8 cellular contexts compared by ENCODE assay signal in the genomic region with DNA sequence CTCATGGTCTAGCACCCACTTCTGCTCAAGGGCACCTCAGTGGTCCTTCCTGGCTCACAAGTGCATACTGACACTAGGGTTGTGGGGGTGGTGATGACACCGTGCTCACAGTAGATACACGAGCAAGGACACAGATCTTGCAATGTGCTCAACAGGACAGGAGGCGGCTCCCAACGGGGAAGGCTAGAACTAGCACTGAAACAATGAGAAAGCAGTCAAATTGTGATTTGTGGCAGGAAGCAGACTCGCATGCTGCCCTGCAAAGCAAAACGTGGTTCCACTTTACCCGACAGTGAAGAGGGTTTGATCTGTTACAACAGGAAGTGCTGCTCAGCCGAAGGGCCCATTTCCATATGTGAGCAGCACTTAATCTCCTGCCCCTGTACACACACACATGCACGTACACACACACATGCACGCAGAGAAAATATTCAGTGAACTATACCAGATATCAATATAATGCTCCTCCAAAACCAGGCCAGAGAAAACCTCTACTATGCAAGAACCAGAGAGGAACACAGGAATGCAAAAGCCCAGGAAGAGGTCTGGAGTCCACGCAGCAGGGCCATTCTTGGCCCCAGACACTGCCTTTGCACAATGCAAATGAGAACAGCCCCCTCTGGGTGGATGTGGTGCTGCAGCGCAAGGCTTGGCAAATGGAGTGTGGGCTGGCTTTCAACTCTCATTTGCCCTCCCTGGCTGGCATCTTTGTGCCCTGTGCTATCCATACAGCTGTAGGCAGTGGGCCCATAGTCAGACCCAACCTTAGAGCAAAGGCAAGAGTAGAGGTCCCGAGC. TPM values are rescaled to one million over a fixed set of nuclear protein-coding genes. Genes with fewer than 3 reads are reported as not detected.
A peak's percentile ranks its signal among the peaks of the same experiment; 100 is the strongest.
DNase-seq lines count a peak whose midpoint lies in the region; ATAC-seq and TF ChIP-seq lines count a peak whose summit lies in the region.

No MANE protein-coding gene starts in this region.

- H3K4me3 ChIP-seq in dorsolateral prefrontal cortex: no peak overlapping the region

- DNase-seq in GM10266 (ENCODE audit: extremely low spot score) (peak; percentile 24), KG1 (lab: John Stamatoyannopoulos, UW) (peak; percentile 60), dorsolateral prefrontal cortex (no peak), NCI-H128 (lab: John Stamatoyannopoulos, UW; ENCODE audit: unreplicated experiment) (no peak), NCI-H748 (lab: John Stamatoyannopoulos, UW; ENCODE audit: unreplicated experiment) (no peak)
- DNase-seq in activated CD8-positive, alpha-beta memory T cell treated with anti-CD3 and anti-CD28 coated beads, Interleukin-2, amount 50 U/mL, for 24 hours (ENCODE audit: extremely low read depth): peak; percentile 3
- DNase-seq in naive thymus-derived CD8-positive, alpha-beta T cell: peak; percentile 9 to 83 (median 60)

- intact Hi-C loops in dorsolateral prefrontal cortex (cut with DNase I): no loop called here

- H3K27me3 Mint-ChIP-seq in naive thymus-derived CD8-positive, alpha-beta T cell: no peaks in the 10 kb centered on the region

- peak overlapping the region in 9 of 10 donors; percentile 36 to 76 (median 64) for H3K4me3 Mint-ChIP-seq in naive thymus-derived CD8-positive, alpha-beta T cell

- peak overlapping the region; percentile 87 to 96 (median 93) for H3K27ac Mint-ChIP-seq in naive thymus-derived CD8-positive, alpha-beta T cell

- H3K9me3 Mint-ChIP-seq in naive thymus-derived CD8-positive, alpha-beta T cell: peaks cover 0 to 4% (median 1%) of the 10 kb centered on the region in 9 donors

- TF ChIP-seq CTCF in GM10266 (IDR thresholded peaks at IDR 0.05; ENCODE audit: control insufficient read depth, insufficient read depth, low read depth, missing control alignments) (no peak), dorsolateral prefrontal cortex (IDR thresholded peaks at IDR 0.05 in 54 of 56, conservative IDR thresholded peaks at IDR 0.05 in 2 of 56; ENCODE audit: low read depth in 1 of 56, partially characterized antibody in 56 of 56) (no peak)

- H3K36me3 Mint-ChIP-seq in naive thymus-derived CD8-positive, alpha-beta T cell: peaks cover 0 to 3% (median 3%) of the 10 kb centered on the region in 3 donors

- peaks cover 18 to 35% (median 31%) of the 10 kb centered on the region in 4 donors for H3K4me1 Mint-ChIP-seq in naive thymus-derived CD8-positive, alpha-beta T cell

- H3K27me3 ChIP-seq in dorsolateral prefrontal cortex: no peaks in the 10 kb centered on the region

- peak; percentile 92 for ATAC-seq in GM21619 (IDR thresholded peaks at IDR 0.05; ENCODE audit: unreplicated experiment)
- ATAC-seq in naive thymus-derived CD8-positive, alpha-beta T cell: peak; percentile 93 to 95

- POLR2A ChIA-PET in naive thymus-derived CD8-positive, alpha-beta T cell (lab: Charles Lee): interaction anchor here (1.6 kb wide), 1 partner anchor 164 kb away, joined by 7 read pairs; a partner anchor contains a TSS

- no peak overlapping the region for H3K27ac ChIP-seq in dorsolateral prefrontal cortex

RNA-seq across cellular contexts. Expression of a gene that starts 47.1 kb away (rescaled TPM):
- not detected for total RNA-seq in naive thymus-derived CD8-positive, alpha-beta T cell
- polyA plus RNA-seq in naive thymus-derived CD8-positive, alpha-beta T cell: not detected
- 1 to 10 TPM in 113 of 120 experiments, under 1 TPM in 7; 0.68 to 9.4 (median 1.8) TPM for total RNA-seq in dorsolateral prefrontal cortex

Comparison
In these comparisons a context has a peak if more than half of its experiments do, and no peak if none do; other contexts are left out.
1. DNase-seq: peak in GM10266 (single experiment), KG1 (single experiment), activated CD8-positive, alpha-beta memory T cell treated with anti-CD3 and anti-CD28 coated beads, Interleukin-2, amount 50 U/mL, for 24 hours (single experiment) and naive thymus-derived CD8-positive, alpha-beta T cell (10 of 10); none in dorsolateral prefrontal cortex (0 of 10), NCI-H128 (single experiment) and NCI-H748 (single experiment).